17 cellular contexts compared by ENCODE assay signal in the genomic region with DNA sequence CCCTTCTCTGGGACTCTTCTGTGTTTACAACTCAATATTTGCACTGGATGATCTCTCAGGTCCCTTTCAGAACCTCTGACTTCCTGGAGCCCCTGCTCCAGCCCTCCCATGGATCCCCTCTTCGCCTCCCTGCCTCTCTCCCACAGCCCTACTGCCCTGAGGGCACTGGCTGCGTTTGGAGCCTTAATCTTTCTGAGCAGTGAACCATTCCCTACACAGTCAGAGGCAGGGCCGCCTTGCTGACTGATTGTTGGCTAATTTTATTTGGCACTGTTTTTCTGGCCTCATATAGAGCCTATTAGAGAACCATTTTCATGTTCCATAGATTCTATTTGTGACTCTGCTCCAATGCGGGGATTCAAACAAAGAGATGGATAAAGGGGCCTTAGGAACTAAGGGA.
"Had no signal": no experiment of that assay in that cellular context is flagged by ENCODE, and none has a peak within 500 bp of the region (broad histone marks: within the 10 kb centered on the region; RNA-seq: fewer than 3 reads in every experiment).

No MANE protein-coding gene starts in this region.

- H3K9me3 ChIP-seq: gastrocnemius medialis, prostate gland, right lobe of liver, testis had no signal

- H3K9me3 Mint-ChIP-seq: activated T-helper 1 cell treated with anti-CD3 and anti-CD28 coated beads, Interleukin-12 subunit alpha, Interleukin-12 subunit beta, Interleukin-2, Interleukin-4 antibody, amounts not matched to agents 30 ng/mL and 10 ng/mL and 1 ng/mL, durations not matched to agents 14 hours and 24 hours and 36 hours; endodermal cell; memory B cell; natural killer cell treated with Interleukin-12 subunit alpha and Interleukin-12 subunit beta and Interleukin-15 and Interleukin-18, amount 100 ng/mL, for 72 hours; T-helper 1 cell treated with Interleukin-12 subunit alpha and Interleukin-12 subunit beta and Interleukin-4 antibody, amounts not matched to agents 30 μg/mL and 1 μg/mL, for 36 hours had no signal

- H3K27ac ChIP-seq: gastrocnemius medialis, prostate gland, right lobe of liver, testis had no signal

- DNase-seq: activated CD4-positive, alpha-beta T cell treated with anti-CD3 and anti-CD28 coated beads for 4 hours; activated CD8-positive, alpha-beta memory T cell treated with anti-CD3 and anti-CD28 coated beads, Interleukin-2, amount 50 U/mL, for 4 hours; activated CD8-positive, alpha-beta T cell treated with anti-CD3 and anti-CD28 coated beads, Interleukin-2, amount 10 ng/mL, durations not matched to agents 7 days and 5 days; activated naive CD4-positive, alpha-beta T cell; aorta; endodermal cell; gastrocnemius medialis; left ventricle myocardium superior; right lobe of liver; stimulated activated naive CD8-positive, alpha-beta T cell treated with anti-CD3 and anti-CD28 coated beads, Interleukin-15, amount 100 ng/mL, for 72 hours; testis had no signal

- H3K36me3 ChIP-seq: gastrocnemius medialis, prostate gland, right lobe of liver had no signal

- H3K27ac Mint-ChIP-seq: activated CD8-positive, alpha-beta T cell treated with anti-CD3 and anti-CD28 coated beads, Interleukin-2, amount 10 ng/mL, durations not matched to agents 7 days and 5 days; activated T-helper 1 cell treated with anti-CD3 and anti-CD28 coated beads, Interleukin-12 subunit alpha, Interleukin-12 subunit beta, Interleukin-2, Interleukin-4 antibody, amounts not matched to agents 30 ng/mL and 10 ng/mL and 1 ng/mL, durations not matched to agents 14 hours and 24 hours and 36 hours; endodermal cell; memory B cell; natural killer cell treated with Interleukin-12 subunit alpha and Interleukin-12 subunit beta and Interleukin-15 and Interleukin-18, amount 100 ng/mL, for 72 hours; stimulated activated naive CD8-positive, alpha-beta T cell treated with anti-CD3 and anti-CD28 coated beads, Interleukin-15, amount 100 ng/mL, for 72 hours; T-helper 1 cell treated with Interleukin-12 subunit alpha and Interleukin-12 subunit beta and Interleukin-4 antibody, amounts not matched to agents 30 μg/mL and 1 μg/mL, for 36 hours had no signal

- H3K4me1 ChIP-seq: prostate gland, right lobe of liver, testis had no signal

- H3K4me3 ChIP-seq: gastrocnemius medialis, prostate gland, right lobe of liver, smooth muscle cell, testis had no signal

- ATAC-seq: activated CD8-positive, alpha-beta T cell treated with anti-CD3 and anti-CD28 coated beads, Interleukin-2, amount 10 ng/mL, durations not matched to agents 7 days and 5 days; gastrocnemius medialis; left ventricle myocardium superior; natural killer cell treated with Interleukin-12 subunit alpha and Interleukin-12 subunit beta and Interleukin-15 and Interleukin-18, amount 100 ng/mL, for 72 hours; right lobe of liver; stimulated activated naive CD8-positive, alpha-beta T cell treated with anti-CD3 and anti-CD28 coated beads, Interleukin-15, amount 100 ng/mL, for 72 hours had no signal

- H3K36me3 Mint-ChIP-seq: memory B cell; natural killer cell treated with Interleukin-12 subunit alpha and Interleukin-12 subunit beta and Interleukin-15 and Interleukin-18, amount 100 ng/mL, for 72 hours had no signal

- H3K4me2 ChIP-seq: smooth muscle cell had no signal

- H3K27me3 ChIP-seq: gastrocnemius medialis, right lobe of liver, testis had no signal

- H3K4me1 Mint-ChIP-seq: memory B cell; stimulated activated naive CD8-positive, alpha-beta T cell treated with anti-CD3 and anti-CD28 coated beads, Interleukin-15, amount 100 ng/mL, for 72 hours had no signal

- H3K4me3 Mint-ChIP-seq: activated CD8-positive, alpha-beta T cell treated with anti-CD3 and anti-CD28 coated beads, Interleukin-2, amount 10 ng/mL, durations not matched to agents 7 days and 5 days; activated T-helper 1 cell treated with anti-CD3 and anti-CD28 coated beads, Interleukin-12 subunit alpha, Interleukin-12 subunit beta, Interleukin-2, Interleukin-4 antibody, amounts not matched to agents 30 ng/mL and 10 ng/mL and 1 ng/mL, durations not matched to agents 14 hours and 24 hours and 36 hours; endodermal cell; memory B cell; natural killer cell treated with Interleukin-12 subunit alpha and Interleukin-12 subunit beta and Interleukin-15 and Interleukin-18, amount 100 ng/mL, for 72 hours; stimulated activated naive CD8-positive, alpha-beta T cell treated with anti-CD3 and anti-CD28 coated beads, Interleukin-15, amount 100 ng/mL, for 72 hours; T-helper 1 cell treated with Interleukin-12 subunit alpha and Interleukin-12 subunit beta and Interleukin-4 antibody, amounts not matched to agents 30 μg/mL and 1 μg/mL, for 36 hours had no signal
